In the genomic region with DNA sequence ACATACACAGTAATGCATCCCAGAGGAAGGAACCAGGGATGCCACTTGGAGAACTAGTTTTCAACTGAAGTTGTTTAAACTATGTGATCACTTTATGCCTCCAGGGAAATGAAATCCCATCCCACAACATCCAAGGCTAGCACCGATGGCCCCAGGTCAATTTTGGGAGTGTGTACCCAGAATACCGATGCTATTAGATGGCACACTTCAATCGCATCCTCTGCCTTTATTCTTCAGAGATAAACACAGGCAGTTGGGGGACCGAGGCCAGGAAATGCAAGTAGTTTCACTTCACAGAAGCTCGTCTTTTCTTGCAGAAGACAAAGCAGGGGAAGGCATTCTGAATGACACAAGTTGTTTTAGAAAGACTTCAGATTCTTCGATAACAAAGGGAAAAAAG, we compare ENCODE assay signal across 9 cellular contexts. TPM values are rescaled to one million over a fixed set of nuclear protein-coding genes. Genes with fewer than 3 reads are reported as not detected.
DNase-seq lines count a peak whose midpoint lies in the region; FAIRE-seq and TF ChIP-seq lines count a peak whose summit lies in the region.
"Had no signal": no experiment of that assay in that cellular context is flagged by ENCODE, and none has a peak within 500 bp of the region (broad histone marks: within the 10 kb centered on the region; RNA-seq: fewer than 3 reads in every experiment).

No MANE protein-coding gene starts in this region.

- no peak for TF ChIP-seq EP300 in transverse colon (IDR thresholded peaks at IDR 0.05; ENCODE audit: low read depth)

- DNase-seq in activated gamma-delta T cell treated with Interleukin-2 at 50 U/mL for 16 hours (peak; percentile 40), activated gamma-delta T cell (lab: John Stamatoyannopoulos, UW) (no peak), Peyer's patch (peak in 2 of 3 donors; percentile 54 to 65), transverse colon (no peak), SW480 (ENCODE audit: low spot score) (no peak), NCI-H748 (lab: John Stamatoyannopoulos, UW; ENCODE audit: unreplicated experiment) (no peak), frontal cortex (ENCODE audit: low spot score in 2 of 2) (no peak)
- no peak for DNase-seq in effector memory CD4-positive, alpha-beta T cell
- DNase-seq: AML-193 had no signal

- TF ChIP-seq POLR2A in Peyer's patch (IDR thresholded peaks at IDR 0.05) = no peak
- no peak for TF ChIP-seq POLR2A in transverse colon (IDR thresholded peaks at IDR 0.05)

- H3K9me3 ChIP-seq in Peyer's patch = no peaks in the 10 kb centered on the region
- H3K9me3 ChIP-seq in effector memory CD4-positive, alpha-beta T cell (ENCODE audit: control insufficient read depth, low read length) = no peaks in the 10 kb centered on the region
- no peaks in the 10 kb centered on the region for H3K9me3 ChIP-seq in transverse colon

- H3K4me3 ChIP-seq in Peyer's patch (peak overlapping the region in 2 of 4 donors; percentile 17 to 33), transverse colon (no peak overlapping the region)
- peak overlapping the region; percentile 63 for H3K4me3 ChIP-seq in effector memory CD4-positive, alpha-beta T cell (ENCODE audit: insufficient read depth, low read depth, low read length, poor library complexity, severe bottlenecking)

- intact Hi-C loops in transverse colon (cut with DNase I; ENCODE audit: low total_unique reads) = no loop called here

- in situ Hi-C loops in transverse colon (cut with MboI; ENCODE audit: low pct_ligation_motif_present in 1 of 4, low pct_unique_long_range_greater_than_20kb in 1 of 4, low sequenced_read_pairs in 3 of 4) = no loop called here

- no peak for FAIRE-seq in frontal cortex (lab: Jason Lieb, UNC)

- no peaks in the 10 kb centered on the region for H3K36me3 ChIP-seq in Peyer's patch
- H3K36me3 ChIP-seq in effector memory CD4-positive, alpha-beta T cell (ENCODE audit: control insufficient read depth, insufficient read depth, low read length) = no peaks in the 10 kb centered on the region
- no peaks in the 10 kb centered on the region for H3K36me3 ChIP-seq in transverse colon

- no peaks in the 10 kb centered on the region for H3K27me3 ChIP-seq in Peyer's patch
- no peaks in the 10 kb centered on the region for H3K27me3 ChIP-seq in effector memory CD4-positive, alpha-beta T cell (replicated peaks; ENCODE audit: control insufficient read depth, insufficient read depth, low read length, poor library complexity, severe bottlenecking)
- H3K27me3 ChIP-seq in transverse colon = no peaks in the 10 kb centered on the region

- WGBS in transverse colon (ENCODE audit: low coverage in 1 of 2), 2 donors = 32 to 38% methylated on average over 2 to 6 of the region's 6 CpGs

- H3K4me1 ChIP-seq in Peyer's patch = peaks cover 0 to 82% (median 34%) of the 10 kb centered on the region in 4 donors
- H3K4me1 ChIP-seq in effector memory CD4-positive, alpha-beta T cell (ENCODE audit: control insufficient read depth, insufficient read depth, low read length, poor library complexity, severe bottlenecking) = peaks cover 72% of the 10 kb centered on the region
- peaks cover 54 to 96% (median 81%) of the 10 kb centered on the region in 4 donors for H3K4me1 ChIP-seq in transverse colon

- TF ChIP-seq CTCF in Peyer's patch (IDR thresholded peaks at IDR 0.05) (no peak), transverse colon (IDR thresholded peaks at IDR 0.05) (no peak)

- H3K27ac ChIP-seq in Peyer's patch (peak overlapping the region in 3 of 4 donors; percentile 10 to 77 (median 40)), transverse colon (peak overlapping the region; percentile 57 to 91 (median 66))
- H3K27ac ChIP-seq in effector memory CD4-positive, alpha-beta T cell (ENCODE audit: insufficient read depth, low read length, poor library complexity, severe bottlenecking) = peak overlapping the region; percentile 77

RNA-seq across cellular contexts. Expression of a gene that starts 13.8 kb away (rescaled TPM):
- total RNA-seq in Peyer's patch (100 to 1,000 TPM in 3 of 4 donors, 10 to 100 TPM in 1; 84.2 to 137 (median 119) TPM), transverse colon (100 to 1,000 TPM in 3 of 4 donors, 10 to 100 TPM in 1; 87.2 to 152 (median 131) TPM), frontal cortex (26.1 TPM)

Comparison
In these comparisons a context has a peak if more than half of its experiments do, and no peak if none do; other contexts are left out.
1. DNase-seq: peak in activated gamma-delta T cell treated with Interleukin-2 at 50 U/mL for 16 hours (single experiment) and Peyer's patch (2 of 3); none in activated gamma-delta T cell (single experiment), effector memory CD4-positive, alpha-beta T cell (0 of 3), transverse colon (single experiment), SW480 (single experiment), NCI-H748 (single experiment) and frontal cortex (0 of 2).
2. Peak in every context shown above with its lines, with median percentiles within 50 percentile points of each other: H3K27ac ChIP-seq.